24 cellular contexts compared by ENCODE assay signal in the genomic region with DNA sequence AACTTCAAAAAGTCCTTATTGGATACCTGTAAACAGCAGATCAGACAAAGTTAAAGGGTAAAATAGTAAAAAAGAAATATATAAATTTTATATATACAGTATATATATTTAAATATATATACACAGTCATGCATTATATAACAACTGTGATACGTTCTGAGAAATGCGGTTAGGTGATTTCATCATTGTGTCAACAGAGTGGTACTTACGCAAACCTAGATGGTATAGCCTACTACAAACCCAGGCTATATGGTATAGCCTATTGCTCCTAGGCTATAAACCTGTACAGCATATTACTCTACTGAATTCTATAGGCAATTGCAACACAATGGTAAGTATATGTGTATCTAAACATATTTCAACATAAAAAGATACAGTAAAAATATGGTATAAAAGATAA.
DNase-seq lines count a peak whose midpoint lies in the region; ATAC-seq and TF ChIP-seq lines count a peak whose summit lies in the region.
"Had no signal": no experiment of that assay in that cellular context is flagged by ENCODE, and none has a peak within 500 bp of the region (broad histone marks: within the 10 kb centered on the region; RNA-seq: fewer than 3 reads in every experiment).

No MANE protein-coding gene starts in this region.

- H3K36me3 ChIP-seq in breast epithelium (no peaks in the 10 kb centered on the region), RWPE2 (ENCODE audit: low read depth) (no peaks in the 10 kb centered on the region)
- no peaks in the 10 kb centered on the region for H3K36me3 ChIP-seq in effector memory CD4-positive, alpha-beta T cell (ENCODE audit: control insufficient read depth, insufficient read depth, low read length)

- 0 out of 3 replicates have a peak, but pooled peaks have one; percentile 41 for ATAC-seq in RWPE2 (ENCODE audit: low read depth)
- ATAC-seq: K562 had no signal

- H3K9me3 Mint-ChIP-seq in MCF 10A (ENCODE audit: unreplicated experiment): no peaks in the 10 kb centered on the region
- H3K9me3 Mint-ChIP-seq in T-helper 2 cell treated with Interferon-gamma antibody and Interleukin-4, amounts not matched to agents 5 μg/mL and 100 μg/mL, for 36 hours: no peaks in the 10 kb centered on the region

- no peak overlapping the region for H3K4me3 Mint-ChIP-seq in MCF 10A (ENCODE audit: unreplicated experiment)
- H3K4me3 Mint-ChIP-seq in T-helper 2 cell treated with Interferon-gamma antibody and Interleukin-4, amounts not matched to agents 5 μg/mL and 100 μg/mL, for 36 hours: no peak overlapping the region
- H3K4me3 Mint-ChIP-seq: B cell; CD14-positive monocyte; CD8-positive, alpha-beta memory T cell had no signal

- H3K4me1 Mint-ChIP-seq in MCF 10A (ENCODE audit: insufficient read depth, unreplicated experiment): no peaks in the 10 kb centered on the region
- H3K4me1 Mint-ChIP-seq in T-helper 2 cell treated with Interferon-gamma antibody and Interleukin-4, amounts not matched to agents 5 μg/mL and 100 μg/mL, for 36 hours (ENCODE audit: low read depth): no peaks in the 10 kb centered on the region
- H3K4me1 Mint-ChIP-seq: B cell; CD14-positive monocyte; CD8-positive, alpha-beta memory T cell had no signal

- H3K27ac ChIP-seq in breast epithelium (no peak overlapping the region), RWPE2 (ENCODE audit: poor library complexity, severe bottlenecking) (no peak overlapping the region)
- H3K27ac ChIP-seq in effector memory CD4-positive, alpha-beta T cell (ENCODE audit: insufficient read depth, low read length, poor library complexity, severe bottlenecking): no peak overlapping the region
- H3K27ac ChIP-seq: GM23248, RWPE1 had no signal

- POLR2A ChIA-PET in MCF 10A (lab: Yijun Ruan, JAX): no interaction called here

- no peaks in the 10 kb centered on the region for H3K27me3 ChIP-seq in breast epithelium
- H3K27me3 ChIP-seq in RWPE2 (ENCODE audit: insufficient read depth, poor library complexity, severe bottlenecking): no peaks in the 10 kb centered on the region
- no peaks in the 10 kb centered on the region for H3K27me3 ChIP-seq in effector memory CD4-positive, alpha-beta T cell (replicated peaks; ENCODE audit: control insufficient read depth, insufficient read depth, low read length, poor library complexity, severe bottlenecking)

- no peak overlapping the region for H3K27ac Mint-ChIP-seq in MCF 10A (ENCODE audit: low read depth, unreplicated experiment)
- H3K27ac Mint-ChIP-seq in T-helper 2 cell treated with Interferon-gamma antibody and Interleukin-4, amounts not matched to agents 5 μg/mL and 100 μg/mL, for 36 hours: no peak overlapping the region
- H3K27ac Mint-ChIP-seq: B cell; CD14-positive monocyte; CD8-positive, alpha-beta memory T cell had no signal

- H3K9me3 ChIP-seq in breast epithelium (no peaks in the 10 kb centered on the region), RWPE2 (ENCODE audit: severe bottlenecking) (no peaks in the 10 kb centered on the region)
- no peaks in the 10 kb centered on the region for H3K9me3 ChIP-seq in effector memory CD4-positive, alpha-beta T cell (ENCODE audit: control insufficient read depth, low read length)
- H3K9me3 ChIP-seq: SK-N-SH had no signal

- H3K27me3 Mint-ChIP-seq in MCF 10A (ENCODE audit: insufficient read depth, unreplicated experiment): peaks cover 12% of the 10 kb centered on the region
- no peaks in the 10 kb centered on the region for H3K27me3 Mint-ChIP-seq in T-helper 2 cell treated with Interferon-gamma antibody and Interleukin-4, amounts not matched to agents 5 μg/mL and 100 μg/mL, for 36 hours (ENCODE audit: low read depth)
- H3K27me3 Mint-ChIP-seq: B cell; CD8-positive, alpha-beta memory T cell had no signal

- H3K36me3 Mint-ChIP-seq in MCF 10A (ENCODE audit: insufficient read depth, unreplicated experiment): no peaks in the 10 kb centered on the region
- H3K36me3 Mint-ChIP-seq in T-helper 2 cell treated with Interferon-gamma antibody and Interleukin-4, amounts not matched to agents 5 μg/mL and 100 μg/mL, for 36 hours (ENCODE audit: low read depth): no peaks in the 10 kb centered on the region
- H3K36me3 Mint-ChIP-seq: CD14-positive monocyte had no signal

- intact Hi-C loops in MCF 10A (cut with micrococcal nuclease) (no loop called here), breast epithelium (cut with DNase I; ENCODE audit: low total_unique reads) (no loop called here)

- TF ChIP-seq POLR2A in breast epithelium (IDR thresholded peaks at IDR 0.05) (no peak), NB4 (IDR thresholded peaks at IDR 0.05; ENCODE audit: extremely low read depth, insufficient read length) (no peak)

- TF ChIP-seq CTCF in MCF 10A (IDR thresholded peaks at IDR 0.05; ENCODE audit: unreplicated experiment) (no peak), breast epithelium (IDR thresholded peaks at IDR 0.05) (no peak), NB4 (IDR thresholded peaks at IDR 0.05; ENCODE audit: low read depth, low read length) (no peak), RWPE2 (IDR thresholded peaks at IDR 0.05; ENCODE audit: poor library complexity, severe bottlenecking) (no peak), epithelial cell of esophagus (IDR thresholded peaks at IDR 0.05; ENCODE audit: insufficient read depth, low read depth, low read length, missing control alignments) (no peak), foreskin fibroblast (IDR thresholded peaks at IDR 0.05; ENCODE audit: low read depth, low read length) (no peak)

- no peaks in the 10 kb centered on the region for H3K4me1 ChIP-seq in breast epithelium
- no peaks in the 10 kb centered on the region for H3K4me1 ChIP-seq in RWPE2 (ENCODE audit: insufficient read depth, poor library complexity, severe bottlenecking)
- H3K4me1 ChIP-seq in effector memory CD4-positive, alpha-beta T cell (ENCODE audit: control insufficient read depth, insufficient read depth, low read length, poor library complexity, severe bottlenecking): no peaks in the 10 kb centered on the region

- CTCF ChIA-PET in MCF 10A (lab: Yijun Ruan, JAX): interaction anchor here (0.7 to 1.6 kb wide), 7 partner anchors 9 to 1532 kb away, joined by 3 to 7 read pairs (median 3); no protein-coding TSS in a partner anchor

- H3K4me3 ChIP-seq in breast epithelium: no peak overlapping the region
- no peak overlapping the region for H3K4me3 ChIP-seq in NB4 (ENCODE audit: low read depth, low read length)
- no peak overlapping the region for H3K4me3 ChIP-seq in RWPE2 (ENCODE audit: severe bottlenecking)
- no peak overlapping the region for H3K4me3 ChIP-seq in epithelial cell of esophagus (ENCODE audit: low read length)
- no peak overlapping the region for H3K4me3 ChIP-seq in foreskin fibroblast (ENCODE audit: low read depth in 1 of 2, low read length in 2 of 2)
- H3K4me3 ChIP-seq in effector memory CD4-positive, alpha-beta T cell (ENCODE audit: insufficient read depth, low read depth, low read length, poor library complexity, severe bottlenecking): no peak overlapping the region
- H3K4me3 ChIP-seq: GM23248, K562 had no signal

- peak; percentile 54 for DNase-seq in MCF 10A (ENCODE audit: unreplicated experiment)
- DNase-seq in breast epithelium (ENCODE audit: low spot score in 2 of 2): no peak
- DNase-seq in NB4 (ENCODE audit: low read depth): peak; percentile 62
- DNase-seq in RWPE2 (ENCODE audit: low spot score): no peak
- DNase-seq in epithelial cell of esophagus (ENCODE audit: low read depth): peak; percentile 25
- no peak for DNase-seq in foreskin fibroblast
- no peak for DNase-seq in T-helper 2 cell treated with Interferon-gamma antibody and Interleukin-4, amounts not matched to agents 5 μg/mL and 100 μg/mL, for 36 hours (ENCODE audit: low spot score)
- DNase-seq in effector memory CD4-positive, alpha-beta T cell: no peak
- DNase-seq: CD8-positive, alpha-beta memory T cell; DMS 273 treated with DMSO at 0.1 percent for 48 hours; DND-41; GM23248; H7; Kasumi-1; NCI-H1092 treated with DMSO at 0.1 percent for 48 hours; NCI-H1436; NCI-H187; NCI-H526 treated with DMSO at 0.1 percent for 48 hours; SHP77 treated with DMSO at 0.1 percent for 48 hours; SK-N-SH had no signal

- no TSS peak for BruUV-seq in MCF 10A (replicated peaks; lab: Mats Ljungman, UMichigan)

Comparison
In these comparisons a context has a peak if more than half of its experiments do, and no peak if none do; other contexts are left out.
1. DNase-seq: peak in MCF 10A (single experiment), NB4 (single experiment) and epithelial cell of esophagus (single experiment); none in breast epithelium (0 of 2), RWPE2 (single experiment), foreskin fibroblast (0 of 2), T-helper 2 cell treated with Interferon-gamma antibody and Interleukin-4, amounts not matched to agents 5 μg/mL and 100 μg/mL, for 36 hours (single experiment) and effector memory CD4-positive, alpha-beta T cell (0 of 3).